8 cellular contexts compared by ENCODE assay signal in genomic region chr21:38806153-38806941, GRCh38. TPM values are rescaled to one million over a fixed set of nuclear protein-coding genes. Genes with fewer than 3 reads are reported as not detected.
DNase-seq lines count a peak whose midpoint lies in the region; ATAC-seq and TF ChIP-seq lines count a peak whose summit lies in the region.

No MANE protein-coding gene starts in this region.

- H3K36me3 Mint-ChIP-seq in T-helper 2 cell treated with Interferon-gamma antibody and Interleukin-4, amounts not matched to agents 5 μg/mL and 100 μg/mL, for 36 hours (ENCODE audit: low read depth), result peaks cover 38% of the 10 kb centered on the region
- peaks cover 41% of the 10 kb centered on the region for H3K36me3 Mint-ChIP-seq in stimulated activated naive CD8-positive, alpha-beta T cell treated with anti-CD3 and anti-CD28 coated beads, Interleukin-15, Interleukin-2, amounts not matched to agents 100 ng/mL and 50 ng/mL, for 24 hours (ENCODE audit: low read depth)

- peak; percentile 32 for ATAC-seq in HG03095 (IDR thresholded peaks at IDR 0.05; ENCODE audit: unreplicated experiment)

- peaks cover 1% of the 10 kb centered on the region for H3K27me3 Mint-ChIP-seq in T-helper 2 cell treated with Interferon-gamma antibody and Interleukin-4, amounts not matched to agents 5 μg/mL and 100 μg/mL, for 36 hours (ENCODE audit: low read depth)
- no peaks in the 10 kb centered on the region for H3K27me3 Mint-ChIP-seq in stimulated activated naive CD8-positive, alpha-beta T cell treated with anti-CD3 and anti-CD28 coated beads, Interleukin-15, Interleukin-2, amounts not matched to agents 100 ng/mL and 50 ng/mL, for 24 hours

- intact Hi-C loops in lower leg skin (cut with DNase I; ENCODE audit: low total_unique reads), result loop anchor here (10.0 kb wide), 1 partner anchor 52 kb away; no protein-coding TSS in a partner anchor

- H3K9me3 Mint-ChIP-seq in T-helper 2 cell treated with Interferon-gamma antibody and Interleukin-4, amounts not matched to agents 5 μg/mL and 100 μg/mL, for 36 hours, result no peaks in the 10 kb centered on the region
- no peaks in the 10 kb centered on the region for H3K9me3 Mint-ChIP-seq in stimulated activated naive CD8-positive, alpha-beta T cell treated with anti-CD3 and anti-CD28 coated beads, Interleukin-15, Interleukin-2, amounts not matched to agents 100 ng/mL and 50 ng/mL, for 24 hours

- peak overlapping the region; percentile 67 for H3K27ac ChIP-seq in caudate nucleus (ENCODE audit: low read depth, low read length)

- DNase-seq in NCI-H1417 (lab: John Stamatoyannopoulos, UW) (peak; percentile 48 to 80 (median 79)), NCI-H1417 treated with DMSO at 0.1 percent for 48 hours (lab: John Stamatoyannopoulos, UW) (no peak), caudate nucleus (lab: John Stamatoyannopoulos, UW) (peak in 3 of 61 donors; percentile 2 to 58 (median 16)), lower leg skin (ENCODE audit: low spot score in 2 of 2) (peak in 1 of 2 donors; percentile 91), Ammon's horn (ENCODE audit: low spot score) (no peak)
- peak; percentile 34 for DNase-seq in T-helper 2 cell treated with Interferon-gamma antibody and Interleukin-4, amounts not matched to agents 5 μg/mL and 100 μg/mL, for 36 hours (ENCODE audit: low spot score)

- H3K4me3 ChIP-seq in lower leg skin (ENCODE audit: low read depth, poor library complexity, severe bottlenecking), result peak overlapping the region; percentile 91

- TF ChIP-seq CTCF in lower leg skin (IDR thresholded peaks at IDR 0.05), result no peak

- peaks cover 32% of the 10 kb centered on the region for H3K4me1 Mint-ChIP-seq in T-helper 2 cell treated with Interferon-gamma antibody and Interleukin-4, amounts not matched to agents 5 μg/mL and 100 μg/mL, for 36 hours (ENCODE audit: low read depth)
- H3K4me1 Mint-ChIP-seq in stimulated activated naive CD8-positive, alpha-beta T cell treated with anti-CD3 and anti-CD28 coated beads, Interleukin-15, Interleukin-2, amounts not matched to agents 100 ng/mL and 50 ng/mL, for 24 hours (ENCODE audit: low read depth), result peaks cover 56% of the 10 kb centered on the region

- 1 to 2% methylated on average over 26 to 50 of the region's 72 CpGs for WGBS in lower leg skin, 2 donors

- peak overlapping the region; percentile 89 for H3K27ac Mint-ChIP-seq in T-helper 2 cell treated with Interferon-gamma antibody and Interleukin-4, amounts not matched to agents 5 μg/mL and 100 μg/mL, for 36 hours
- peak overlapping the region; percentile 92 for H3K27ac Mint-ChIP-seq in stimulated activated naive CD8-positive, alpha-beta T cell treated with anti-CD3 and anti-CD28 coated beads, Interleukin-15, Interleukin-2, amounts not matched to agents 100 ng/mL and 50 ng/mL, for 24 hours

- TF ChIP-seq POLR2A in lower leg skin (IDR thresholded peaks at IDR 0.05), result no peak

- peak overlapping the region; percentile 97 for H3K4me3 Mint-ChIP-seq in T-helper 2 cell treated with Interferon-gamma antibody and Interleukin-4, amounts not matched to agents 5 μg/mL and 100 μg/mL, for 36 hours
- H3K4me3 Mint-ChIP-seq in stimulated activated naive CD8-positive, alpha-beta T cell treated with anti-CD3 and anti-CD28 coated beads, Interleukin-15, Interleukin-2, amounts not matched to agents 100 ng/mL and 50 ng/mL, for 24 hours, result peak overlapping the region; percentile 92

RNA-seq across cellular contexts. Expression of gene ETS2, which starts 0.6 kb away (rescaled TPM):
- total RNA-seq in lower leg skin, result 100 to 1,000 TPM; 154 to 644 (median 289) TPM

Comparison
In these comparisons a context has a peak if more than half of its experiments do, and no peak if none do; other contexts are left out.
1. DNase-seq: peak in NCI-H1417 (3 of 3) and T-helper 2 cell treated with Interferon-gamma antibody and Interleukin-4, amounts not matched to agents 5 μg/mL and 100 μg/mL, for 36 hours (single experiment); none in NCI-H1417 treated with DMSO at 0.1 percent for 48 hours (single experiment) and Ammon's horn (single experiment).